ENCODE assay signal across 27 cellular contexts in genomic region chr9:6592791-6593190, GRCh38. TPM values are rescaled to one million over a fixed set of nuclear protein-coding genes. Genes with fewer than 3 reads are reported as not detected.
"Had no signal": no experiment of that assay in that cellular context is flagged by ENCODE, and none has a peak within 500 bp of the region (broad histone marks: within the 10 kb centered on the region; RNA-seq: fewer than 3 reads in every experiment).

No MANE protein-coding gene starts in this region.

- H3K27ac ChIP-seq: epithelial cell of prostate, esophagus squamous epithelium, gastrocnemius medialis, heart right ventricle, left lung, lower lobe of right lung had no signal

- H3K9me3 Mint-ChIP-seq: dendritic cell treated with granulocyte-macrophage colony-stimulating factor and Interleukin-4, amounts not matched to agents 40 ng/mL and 50 ng/mL, for 4 days; effector memory CD8-positive, alpha-beta T cell; mesothelial cell of epicardium; naive B cell had no signal

- FAIRE-seq: endometrium, islet of Langerhans, keratinocyte had no signal

- H3K4me3 ChIP-seq: esophagus squamous epithelium, gastrocnemius medialis, heart right ventricle, left lung, lower lobe of right lung, mucosa of descending colon had no signal

- H3K27me3 ChIP-seq: esophagus squamous epithelium, gastrocnemius medialis, left lung had no signal

- H3K36me3 Mint-ChIP-seq: mesothelial cell of epicardium, naive B cell had no signal

- H3K4me1 ChIP-seq: esophagus squamous epithelium, gastrocnemius medialis, heart right ventricle, left lung, lower lobe of right lung had no signal

- H3K4me3 Mint-ChIP-seq: dendritic cell treated with granulocyte-macrophage colony-stimulating factor and Interleukin-4, amounts not matched to agents 40 ng/mL and 50 ng/mL, for 4 days; effector memory CD8-positive, alpha-beta T cell; endodermal cell; mesothelial cell of epicardium had no signal

- DNase-seq: cortex of kidney; effector CD8-positive, alpha-beta T cell; effector memory CD8-positive, alpha-beta T cell; endodermal cell; erythroblast; esophagus squamous epithelium; foreskin fibroblast; foreskin melanocyte; gastrocnemius medialis; glutamatergic neuron; head of caudate nucleus; heart right ventricle; hippocampal formation; left cardiac atrium; left lung; left ventricle myocardium superior; lower lobe of right lung; mesenchymal stem cell; mucosa of descending colon; naive B cell had no signal

- H3K9me3 ChIP-seq: esophagus squamous epithelium, gastrocnemius medialis, heart right ventricle, left lung, lower lobe of right lung, mucosa of descending colon had no signal

- H3K27me3 Mint-ChIP-seq: dendritic cell treated with granulocyte-macrophage colony-stimulating factor and Interleukin-4, amounts not matched to agents 40 ng/mL and 50 ng/mL, for 4 days; naive B cell had no signal

- H3K27ac Mint-ChIP-seq: dendritic cell treated with granulocyte-macrophage colony-stimulating factor and Interleukin-4, amounts not matched to agents 40 ng/mL and 50 ng/mL, for 4 days; effector memory CD8-positive, alpha-beta T cell; mesothelial cell of epicardium; naive B cell had no signal

- H3K36me3 ChIP-seq: esophagus squamous epithelium, gastrocnemius medialis, heart right ventricle, left lung, lower lobe of right lung had no signal

- ATAC-seq: effector memory CD8-positive, alpha-beta T cell; esophagus mucosa; gastrocnemius medialis; heart right ventricle; left cardiac atrium; left lung; left ventricle myocardium superior; lower lobe of right lung; mucosa of descending colon had no signal

RNA-seq across cellular contexts. Expression of gene GLDC, which starts 52.7 kb away (rescaled TPM):
- total RNA-seq: heart right ventricle, left ventricle myocardium superior had no signal
